8 cellular contexts compared by ENCODE assay signal in the genomic region with DNA sequence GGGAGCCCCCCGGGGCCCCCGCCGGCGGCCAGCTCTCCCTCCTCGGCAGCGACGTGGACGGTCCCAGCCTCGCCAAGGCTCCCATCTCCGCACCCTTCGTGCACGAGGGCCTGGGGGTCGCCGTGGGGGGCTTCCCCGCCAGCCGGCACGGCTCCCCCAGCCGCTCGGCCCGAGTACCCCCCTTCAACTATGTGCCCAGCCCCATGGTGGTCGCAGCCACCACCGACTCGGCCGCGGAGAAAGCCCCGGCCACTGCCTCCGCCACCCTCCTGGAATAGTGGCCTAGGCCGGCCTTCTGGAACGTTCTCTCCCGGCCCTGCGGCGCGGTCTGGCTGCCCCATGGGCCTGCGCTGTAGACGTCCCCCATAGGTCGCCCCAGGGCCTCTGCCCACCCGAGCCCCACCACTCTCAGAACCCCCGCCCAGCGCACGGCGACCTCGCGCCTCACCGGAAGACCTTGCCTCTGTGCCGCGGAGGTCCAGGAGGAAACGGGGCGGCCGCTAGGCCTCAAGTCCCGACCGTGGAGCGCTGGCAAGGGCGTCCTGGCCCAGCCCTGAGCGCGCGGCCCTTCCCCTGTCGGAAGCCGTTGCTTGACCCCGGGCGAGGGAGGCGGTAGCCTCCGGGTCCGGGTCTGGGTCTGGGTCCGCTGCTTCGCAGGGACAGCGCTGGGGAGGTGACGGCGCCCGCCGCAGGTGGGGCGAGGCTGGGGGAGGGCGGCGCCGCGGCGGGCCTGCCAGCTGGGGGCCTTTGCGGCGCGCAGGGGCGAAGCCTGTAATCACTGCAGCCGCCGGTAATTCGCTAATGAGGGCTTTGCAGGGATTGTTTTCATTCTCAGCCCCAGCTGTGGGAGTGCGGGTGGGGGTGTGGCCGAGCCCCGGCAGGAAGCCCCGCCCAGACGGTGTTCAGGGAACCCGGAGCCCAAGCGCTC. TPM values are rescaled to one million over a fixed set of nuclear protein-coding genes. Genes with fewer than 3 reads are reported as not detected.
A peak's percentile ranks its signal among the peaks of the same experiment; 100 is the strongest.
DNase-seq lines count a peak whose midpoint lies in the region; ATAC-seq and TF ChIP-seq lines count a peak whose summit lies in the region.

No MANE protein-coding gene starts in this region.

- no peak overlapping the region for H3K27ac Mint-ChIP-seq in IgD-negative memory B cell
- no peak overlapping the region for H3K27ac Mint-ChIP-seq in WTC11
- H3K27ac Mint-ChIP-seq in central memory CD8-positive, alpha-beta T cell (ENCODE audit: low read depth), result no peak overlapping the region

- H3K9me3 Mint-ChIP-seq in IgD-negative memory B cell (no peaks in the 10 kb centered on the region), WTC11 (no peaks in the 10 kb centered on the region)
- H3K9me3 Mint-ChIP-seq in central memory CD8-positive, alpha-beta T cell, result no peaks in the 10 kb centered on the region

- H3K27me3 Mint-ChIP-seq in IgD-negative memory B cell (peaks cover 6% of the 10 kb centered on the region), WTC11 (ENCODE audit: low read depth) (peaks cover 62% of the 10 kb centered on the region)
- H3K27me3 Mint-ChIP-seq in central memory CD8-positive, alpha-beta T cell, result no peaks in the 10 kb centered on the region

- DNase-seq in AG04450 (ENCODE audit: low read depth, low spot score) (no peak), WTC11 (ENCODE audit: low spot score) (peak; percentile 77), OCI-M2 (lab: John Stamatoyannopoulos, UW; ENCODE audit: unreplicated experiment) (no peak)
- DNase-seq in central memory CD8-positive, alpha-beta T cell (ENCODE audit: low spot score in 2 of 2), result peak in 1 of 2 donors; percentile 45
- peak; percentile 57 to 66 for DNase-seq in stimulated activated CD8-positive, alpha-beta memory T cell treated with anti-CD3 and anti-CD28 coated beads, Interleukin-7, amount 100 ng/mL, for 4 hours (ENCODE audit: low read depth in 2 of 2)

- CTCF ChIA-PET in AG04450 (lab: Charles Lee), result no interaction called here
- CTCF ChIA-PET in WTC11 (lab: Charles Lee), result interaction anchor here (0.7 to 4.9 kb wide), 10 partner anchors 14 to 356 kb away, joined by 3 to 76 read pairs (median 4); a partner anchor contains a TSS

- POLR2A ChIA-PET in AG04450 (lab: Yijun Ruan, JAX) (interaction anchor here (0.7 kb wide), 1 partner anchor 858 kb away, joined by 3 read pairs; no protein-coding TSS in a partner anchor), WTC11 (lab: Charles Lee) (no interaction called here)

- WGBS in mesodermal cell (ENCODE audit: insufficient coverage in 2 of 2), 2 experiments, result 8% methylated on average over 71 to 81 of the region's 90 CpGs

- H3K36me3 Mint-ChIP-seq in IgD-negative memory B cell (peaks cover 3% of the 10 kb centered on the region), WTC11 (no peaks in the 10 kb centered on the region)
- H3K36me3 Mint-ChIP-seq in central memory CD8-positive, alpha-beta T cell (ENCODE audit: insufficient read depth), result peaks cover 4% of the 10 kb centered on the region

- peaks cover 57% of the 10 kb centered on the region for H3K27me3 ChIP-seq in AG04450 (ENCODE audit: control insufficient read depth, insufficient read depth, low read length)

- ATAC-seq in WTC11 (peak; percentile 24), GM19455 (IDR thresholded peaks at IDR 0.05; ENCODE audit: unreplicated experiment) (no peak)
- ATAC-seq in central memory CD8-positive, alpha-beta T cell (replicated peaks; ENCODE audit: extremely low read depth, poor library complexity, severe bottlenecking), result no peak

- H3K4me3 ChIP-seq in AG04450 (ENCODE audit: low read depth, low read length) (peak overlapping the region; percentile 4; the same call in 1 of the 2 replicates), mesodermal cell (ENCODE audit: extremely low read depth, insufficient read depth, low read length, poor library complexity, severe bottlenecking) (peak overlapping the region; percentile 24)

- H3K27ac ChIP-seq in AG04450 (ENCODE audit: low read depth, low read length) (no peak overlapping the region), mesodermal cell (ENCODE audit: low read depth, low read length, severe bottlenecking) (no peak overlapping the region)

- H3K9me3 ChIP-seq in AG04450 (ENCODE audit: control insufficient read depth, insufficient read depth, low read length) (no peaks in the 10 kb centered on the region; the same call in 1 of the 2 replicates), mesodermal cell (ENCODE audit: control insufficient read depth, low read length) (no peaks in the 10 kb centered on the region)

- TF ChIP-seq CTCF in AG04450 (IDR thresholded peaks at IDR 0.05; ENCODE audit: low read depth, low read length) (no peak), WTC11 (IDR thresholded peaks at IDR 0.05) (no peak)

- H3K36me3 ChIP-seq in mesodermal cell (ENCODE audit: control insufficient read depth, insufficient read depth, low read length), result peaks cover 5% of the 10 kb centered on the region

- H3K4me1 ChIP-seq in mesodermal cell (ENCODE audit: control insufficient read depth, insufficient read depth, low read length, poor library complexity, severe bottlenecking), result peaks cover 23% of the 10 kb centered on the region

- H3K4me1 Mint-ChIP-seq in IgD-negative memory B cell (peaks cover 0 to 8% (median 5%) of the 10 kb centered on the region in 3 donors), WTC11 (peaks cover 5% of the 10 kb centered on the region; the same call in 1 of the 2 replicates)
- peaks cover 12% of the 10 kb centered on the region for H3K4me1 Mint-ChIP-seq in central memory CD8-positive, alpha-beta T cell

- H3K4me3 Mint-ChIP-seq in IgD-negative memory B cell, result peak overlapping the region; percentile 63 to 84 (median 74)
- H3K4me3 Mint-ChIP-seq in WTC11, result peak overlapping the region; percentile 61
- H3K4me3 Mint-ChIP-seq in central memory CD8-positive, alpha-beta T cell, result peak overlapping the region; percentile 73

TF ChIP-seq in WTC11, 78 proteins besides CTCF, POLR2A, EP300 and RAD21 (continues in another document):
- TF ChIP-seq SOX15 (CRISPR knock-in tag; IDR thresholded peaks at IDR 0.05) (no peak), RORB (CRISPR knock-in tag; IDR thresholded peaks at IDR 0.05) (no peak), FOXP1 (CRISPR knock-in tag; IDR thresholded peaks at IDR 0.05; ENCODE audit: borderline replicate concordance) (no peak; the same call in 1 of the 2 replicates), TEAD1 (CRISPR knock-in tag; IDR thresholded peaks at IDR 0.05) (no peak)
- TF ChIP-seq, protein P1, sequence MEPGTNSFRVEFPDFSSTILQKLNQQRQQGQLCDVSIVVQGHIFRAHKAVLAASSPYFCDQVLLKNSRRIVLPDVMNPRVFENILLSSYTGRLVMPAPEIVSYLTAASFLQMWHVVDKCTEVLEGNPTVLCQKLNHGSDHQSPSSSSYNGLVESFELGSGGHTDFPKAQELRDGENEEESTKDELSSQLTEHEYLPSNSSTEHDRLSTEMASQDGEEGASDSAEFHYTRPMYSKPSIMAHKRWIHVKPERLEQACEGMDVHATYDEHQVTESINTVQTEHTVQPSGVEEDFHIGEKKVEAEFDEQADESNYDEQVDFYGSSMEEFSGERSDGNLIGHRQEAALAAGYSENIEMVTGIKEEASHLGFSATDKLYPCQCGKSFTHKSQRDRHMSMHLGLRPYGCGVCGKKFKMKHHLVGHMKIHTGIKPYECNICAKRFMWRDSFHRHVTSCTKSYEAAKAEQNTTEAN (CRISPR knock-in tag; IDR thresholded peaks at IDR 0.05), result no peak
- TF ChIP-seq, protein P2, sequence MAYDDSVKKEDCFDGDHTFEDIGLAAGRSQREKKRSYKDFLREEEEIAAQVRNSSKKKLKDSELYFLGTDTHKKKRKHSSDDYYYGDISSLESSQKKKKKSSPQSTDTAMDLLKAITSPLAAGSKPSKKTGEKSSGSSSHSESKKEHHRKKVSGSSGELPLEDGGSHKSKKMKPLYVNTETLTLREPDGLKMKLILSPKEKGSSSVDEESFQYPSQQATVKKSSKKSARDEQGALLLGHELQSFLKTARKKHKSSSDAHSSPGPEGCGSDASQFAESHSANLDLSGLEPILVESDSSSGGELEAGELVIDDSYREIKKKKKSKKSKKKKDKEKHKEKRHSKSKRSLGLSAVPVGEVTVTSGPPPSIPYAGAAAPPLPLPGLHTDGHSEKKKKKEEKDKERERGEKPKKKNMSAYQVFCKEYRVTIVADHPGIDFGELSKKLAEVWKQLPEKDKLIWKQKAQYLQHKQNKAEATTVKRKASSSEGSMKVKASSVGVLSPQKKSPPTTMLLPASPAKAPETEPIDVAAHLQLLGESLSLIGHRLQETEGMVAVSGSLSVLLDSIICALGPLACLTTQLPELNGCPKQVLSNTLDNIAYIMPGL (CRISPR knock-in tag; IDR thresholded peaks at IDR 0.05), result peak; percentile 47; the same call in 1 of the 2 replicates

RNA-seq across cellular contexts. Expression of a gene that starts 8.8 kb away (rescaled TPM):
- polyA plus RNA-seq in AG04450 (2011; rRNA removed) (14.5 and 17.5 TPM in 2 replicates), IgD-negative memory B cell (51.1 TPM)
- 6.3 and 7.8 TPM in 2 replicates for polyA minus RNA-seq in AG04450 (2011; rRNA and poly(A)+ RNA removed)
- total RNA-seq in WTC11 (2021), result 56.5 to 65.7 TPM (median 60.4 TPM) in 3 replicates
- 27.0 TPM for polyA plus RNA-seq in mesodermal cell (2013, experiment 1 of 2)
- polyA plus RNA-seq in mesodermal cell (2013, experiment 2 of 2), result 19.3 TPM

RNA-seq across cellular contexts. Expression of a gene that starts 19.9 kb away (rescaled TPM):
- polyA plus RNA-seq in AG04450 (2011; rRNA removed) (0.40 TPM in 2 replicates), IgD-negative memory B cell (not detected)
- polyA minus RNA-seq in AG04450 (2011; rRNA and poly(A)+ RNA removed), result 0.48 and 0.55 TPM in 2 replicates
- total RNA-seq in WTC11 (2021), result 18.6 to 22.4 TPM (median 21.5 TPM) in 3 replicates
- polyA plus RNA-seq in mesodermal cell (2013, experiment 1 of 2), result 10.1 TPM
- 10.3 TPM for polyA plus RNA-seq in mesodermal cell (2013, experiment 2 of 2)

RNA-seq across cellular contexts. Expression of a gene that starts 20.3 kb away (rescaled TPM):
- polyA plus RNA-seq in AG04450 (2011; rRNA removed) (0.09 and 0.17 TPM in 2 replicates), IgD-negative memory B cell (0.16 TPM)
- polyA minus RNA-seq in AG04450 (2011; rRNA and poly(A)+ RNA removed), result 0.30 and 0.41 TPM in 2 replicates
- 1.0 to 1.4 TPM (median 1.1 TPM) in 3 replicates for total RNA-seq in WTC11 (2021)
- 1.6 TPM for polyA plus RNA-seq in mesodermal cell (2013, experiment 1 of 2)
- polyA plus RNA-seq in mesodermal cell (2013, experiment 2 of 2), result 1.5 TPM

RNA-seq across cellular contexts. Expression of a gene that starts 20.8 kb away (rescaled TPM):
- 0.84 and 1.1 TPM in 2 replicates for polyA plus RNA-seq in AG04450 (2011; rRNA removed)
- polyA minus RNA-seq in AG04450 (2011; rRNA and poly(A)+ RNA removed), result 1.1 and 2.5 TPM in 2 replicates
- 0.24 TPM for polyA plus RNA-seq in IgD-negative memory B cell
- 17.0 to 19.5 TPM (median 19.1 TPM) in 3 replicates for total RNA-seq in WTC11 (2021)
- polyA plus RNA-seq in mesodermal cell (2013, experiment 1 of 2), result 3.9 TPM
- 3.0 TPM for polyA plus RNA-seq in mesodermal cell (2013, experiment 2 of 2)

RNA-seq across cellular contexts. Expression of a gene that starts 32.0 kb away (rescaled TPM):
- 596 and 980 TPM in 2 replicates for polyA plus RNA-seq in AG04450 (2011; rRNA removed)
- polyA minus RNA-seq in AG04450 (2011; rRNA and poly(A)+ RNA removed), result 440 and 566 TPM in 2 replicates
- 3,226 TPM for polyA plus RNA-seq in IgD-negative memory B cell
- 1,932 to 2,169 TPM (median 2,158 TPM) in 3 replicates for total RNA-seq in WTC11 (2021)
- polyA plus RNA-seq in mesodermal cell (2013, experiment 1 of 2), result 2,052 TPM
- 1,718 TPM for polyA plus RNA-seq in mesodermal cell (2013, experiment 2 of 2)

Comparison
In these comparisons a context has a peak if more than half of its experiments do, and no peak if none do; other contexts are left out.
1. DNase-seq: peak in WTC11 (single experiment) and stimulated activated CD8-positive, alpha-beta memory T cell treated with anti-CD3 and anti-CD28 coated beads, Interleukin-7, amount 100 ng/mL, for 4 hours (2 of 2); none in AG04450 (single experiment) and OCI-M2 (single experiment).
2. Peak in every context shown above with its lines, with median percentiles within 50 percentile points of each other: H3K4me3 Mint-ChIP-seq.